ENCODE assay signal across 14 cellular contexts in genomic region chr15:43930079-43930478, GRCh38.
DNase-seq lines count a peak whose midpoint lies in the region; ATAC-seq and TF ChIP-seq lines count a peak whose summit lies in the region.
"Had no signal": no experiment of that assay in that cellular context is flagged by ENCODE, and none has a peak within 500 bp of the region (broad histone marks: within the 10 kb centered on the region; RNA-seq: fewer than 3 reads in every experiment).

No MANE protein-coding gene starts in this region.

- H3K4me3 ChIP-seq in prostate gland, result no peak overlapping the region

- H3K27me3 ChIP-seq in prostate gland (replicated peaks; ENCODE audit: insufficient read depth), result no peaks in the 10 kb centered on the region

- H3K36me3 ChIP-seq in prostate gland, result no peaks in the 10 kb centered on the region

- no peaks in the 10 kb centered on the region for H3K4me1 ChIP-seq in prostate gland (replicated peaks)

- intact Hi-C loops in prostate gland (cut with DNase I), result no loop called here

- 17% methylated on average over 2 of the region's 2 CpGs for WGBS in prostate gland

- no peak for TF ChIP-seq POLR2A in prostate gland (IDR thresholded peaks at IDR 0.05)

- DNase-seq in EH (ENCODE audit: low read depth) (peak; percentile 52), iris pigment epithelial cell (ENCODE audit: low read depth) (peak; percentile 23), dedifferentiated amniotic fluid mesenchymal stem cell (ENCODE audit: extremely low spot score) (no peak), DMS114 treated with DMSO at 0.1 percent for 48 hours (lab: John Stamatoyannopoulos, UW; ENCODE audit: unreplicated experiment) (no peak), prostate gland (ENCODE audit: low spot score) (no peak)
- DNase-seq: activated CD8-positive, alpha-beta T cell treated with anti-CD3 and anti-CD28 coated beads, Interleukin-2, amount 10 ng/mL, durations not matched to agents 7 days and 5 days; activated naive CD4-positive, alpha-beta T cell; NCI-H1092; posterior cingulate gyrus; stimulated activated CD4-positive, alpha-beta T cell treated with anti-CD3 and anti-CD28 coated beads, Interleukin-4, amount 100 ng/mL, for 4 hours; stimulated activated naive CD8-positive, alpha-beta T cell treated with anti-CD3 and anti-CD28 coated beads, Interleukin-15, amount 100 ng/mL, for 72 hours had no signal

- ATAC-seq in HG02798 (IDR thresholded peaks at IDR 0.05; ENCODE audit: poor library complexity, unreplicated experiment) (peak; percentile 25), HG03342 (IDR thresholded peaks at IDR 0.05; ENCODE audit: unreplicated experiment) (no peak)
- ATAC-seq: activated CD8-positive, alpha-beta T cell treated with anti-CD3 and anti-CD28 coated beads, Interleukin-2, amount 10 ng/mL, durations not matched to agents 7 days and 5 days; stimulated activated naive CD8-positive, alpha-beta T cell treated with anti-CD3 and anti-CD28 coated beads, Interleukin-15, amount 100 ng/mL, for 72 hours had no signal

- peak overlapping the region; percentile 15 for H3K27ac ChIP-seq in angular gyrus (ENCODE audit: low read depth, low read length)
- H3K27ac ChIP-seq in prostate gland, result no peak overlapping the region

- no peak for TF ChIP-seq CTCF in prostate gland (IDR thresholded peaks at IDR 0.05)

- H3K9me3 ChIP-seq in prostate gland, result no peaks in the 10 kb centered on the region

Comparison
In these comparisons a context has a peak if more than half of its experiments do, and no peak if none do; other contexts are left out.
1. DNase-seq: peak in EH (single experiment) and iris pigment epithelial cell (single experiment); none in dedifferentiated amniotic fluid mesenchymal stem cell (single experiment), DMS114 treated with DMSO at 0.1 percent for 48 hours (single experiment) and prostate gland (single experiment).